In the genomic region with DNA sequence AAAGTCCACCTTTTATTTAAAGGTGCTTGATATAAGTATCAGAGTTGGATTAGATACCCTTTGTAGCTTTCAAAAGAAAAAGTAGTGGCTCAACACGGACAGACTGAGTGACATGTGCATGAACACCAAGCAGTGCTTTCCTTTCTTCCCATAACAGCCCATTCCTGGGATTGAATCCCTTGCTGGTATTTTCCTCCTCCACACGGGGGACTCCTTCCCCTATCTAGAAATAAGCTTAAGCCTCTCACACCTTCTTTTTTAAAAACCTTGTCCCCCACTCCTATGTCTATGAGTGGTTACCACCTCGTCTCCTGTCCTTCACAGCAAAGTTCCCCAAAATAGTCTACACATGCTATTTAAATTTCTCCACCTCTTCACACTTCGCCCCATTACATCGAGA, we compare ENCODE assay signal across 10 cellular contexts. TPM values are rescaled to one million over a fixed set of nuclear protein-coding genes. Genes with fewer than 3 reads are reported as not detected.
DNase-seq lines count a peak whose midpoint lies in the region; ATAC-seq and TF ChIP-seq lines count a peak whose summit lies in the region.
"Had no signal": no experiment of that assay in that cellular context is flagged by ENCODE, and none has a peak within 500 bp of the region (broad histone marks: within the 10 kb centered on the region; RNA-seq: fewer than 3 reads in every experiment).

No MANE protein-coding gene starts in this region.

- H3K27me3 ChIP-seq in CD8-positive, alpha-beta T cell (ENCODE audit: insufficient read depth, low read length), result no peaks in the 10 kb centered on the region

- no peak for DNase-seq in CD8-positive, alpha-beta T cell
- DNase-seq in NB4 (ENCODE audit: low read depth) (peak; percentile 9), choroid plexus epithelial cell (ENCODE audit: low read depth) (peak; percentile 27), DMS79 treated with DMSO at 0.1 percent for 48 hours (lab: John Stamatoyannopoulos, UW) (no peak), HUDEP-2 (lab: John Stamatoyannopoulos, UW; ENCODE audit: unreplicated experiment in 76 of 76) (no peak)
- DNase-seq: SHP77 had no signal

- H3K27me3 Mint-ChIP-seq in CD8-positive, alpha-beta T cell (ENCODE audit: low read depth), result no peaks in the 10 kb centered on the region

- no peak overlapping the region for H3K4me3 Mint-ChIP-seq in CD8-positive, alpha-beta T cell

- intact Hi-C loops in CD8-positive, alpha-beta T cell (cut with DNase I, micrococcal nuclease), result no loop called here

- H3K9me3 ChIP-seq in CD8-positive, alpha-beta T cell (ENCODE audit: low read length), result no peaks in the 10 kb centered on the region
- no peaks in the 10 kb centered on the region for H3K9me3 ChIP-seq in mesodermal cell (ENCODE audit: control insufficient read depth, low read length)

- H3K4me1 Mint-ChIP-seq in CD8-positive, alpha-beta T cell (ENCODE audit: low read depth), result peaks cover 26% of the 10 kb centered on the region

- no peak overlapping the region for H3K4me3 ChIP-seq in CD8-positive, alpha-beta T cell (ENCODE audit: low read depth, low read length)
- H3K4me3 ChIP-seq in NB4 (ENCODE audit: low read depth, low read length) (no peak overlapping the region), choroid plexus epithelial cell (ENCODE audit: low read depth, low read length) (no peak overlapping the region), mesodermal cell (ENCODE audit: extremely low read depth, insufficient read depth, low read length, poor library complexity, severe bottlenecking) (no peak overlapping the region)

- H3K36me3 Mint-ChIP-seq in CD8-positive, alpha-beta T cell, result peaks cover 25% of the 10 kb centered on the region

- H3K27ac ChIP-seq in CD8-positive, alpha-beta T cell (ENCODE audit: low read depth, low read length), result no peak overlapping the region
- H3K27ac ChIP-seq in mesodermal cell (ENCODE audit: low read depth, low read length, severe bottlenecking), result peak overlapping the region; percentile 16

- TF ChIP-seq POLR2A in NB4 (IDR thresholded peaks at IDR 0.05; ENCODE audit: extremely low read depth, insufficient read length), result no peak

- CTCF ChIA-PET in CD8-positive, alpha-beta T cell (lab: Charles Lee), result no interaction called here

- H3K9me3 Mint-ChIP-seq in CD8-positive, alpha-beta T cell, result no peaks in the 10 kb centered on the region
- H3K9me3 Mint-ChIP-seq: activated T-helper 2 cell treated with anti-CD3 and anti-CD28 coated beads, Interferon-gamma antibody, Interleukin-2, Interleukin-4, amounts not matched to agents 10 μg/mL and 5 μg/mL and 100 μg/mL, durations not matched to agents 14 hours and 24 hours and 36 hours had no signal

- POLR2A ChIA-PET in CD8-positive, alpha-beta T cell (lab: Charles Lee), result interaction anchor here (1.8 kb wide), 1 partner anchor 59 kb away, joined by 4 read pairs; a partner anchor contains a TSS

- 50 to 100% methylated on average over 2 of the region's 5 CpGs for WGBS in mesodermal cell (ENCODE audit: insufficient coverage in 2 of 2), 2 experiments

- no peak for TF ChIP-seq CTCF in CD8-positive, alpha-beta T cell (IDR thresholded peaks at IDR 0.05)
- no peak for TF ChIP-seq CTCF in NB4 (IDR thresholded peaks at IDR 0.05; ENCODE audit: low read depth, low read length)
- peak; percentile 43 for TF ChIP-seq CTCF in choroid plexus epithelial cell (conservative IDR thresholded peaks at IDR 0.05; ENCODE audit: low read depth, low read length)

- no peaks in the 10 kb centered on the region for H3K36me3 ChIP-seq in CD8-positive, alpha-beta T cell (ENCODE audit: insufficient read depth, low read length)
- H3K36me3 ChIP-seq in mesodermal cell (ENCODE audit: control insufficient read depth, insufficient read depth, low read length), result peaks cover 28% of the 10 kb centered on the region

- no peaks in the 10 kb centered on the region for H3K4me1 ChIP-seq in CD8-positive, alpha-beta T cell (ENCODE audit: insufficient read depth, low read length)
- H3K4me1 ChIP-seq in mesodermal cell (ENCODE audit: control insufficient read depth, insufficient read depth, low read length, poor library complexity, severe bottlenecking), result peaks cover 2% of the 10 kb centered on the region

- no peak for ATAC-seq in CD8-positive, alpha-beta T cell
- ATAC-seq in GM18520 (IDR thresholded peaks at IDR 0.05; ENCODE audit: unreplicated experiment) (no peak), HG02840 (IDR thresholded peaks at IDR 0.05; ENCODE audit: low FRiP score, unreplicated experiment) (no peak)

- H3K27ac Mint-ChIP-seq in CD8-positive, alpha-beta T cell, result peak overlapping the region; percentile 14
- H3K27ac Mint-ChIP-seq: activated T-helper 2 cell treated with anti-CD3 and anti-CD28 coated beads, Interferon-gamma antibody, Interleukin-2, Interleukin-4, amounts not matched to agents 10 μg/mL and 5 μg/mL and 100 μg/mL, durations not matched to agents 14 hours and 24 hours and 36 hours had no signal

RNA-seq across cellular contexts. Expression of a gene that starts 5.1 kb away (rescaled TPM):
- total RNA-seq in CD8-positive, alpha-beta T cell, result 10 to 100 TPM; 10.9 to 14.1 TPM
- 133 TPM for polyA plus RNA-seq in mesodermal cell (2013, experiment 1 of 2)
- polyA plus RNA-seq in mesodermal cell (2013, experiment 2 of 2), result 145 TPM

RNA-seq across cellular contexts. Expression of a gene that starts 59.3 kb away (rescaled TPM):
- total RNA-seq in CD8-positive, alpha-beta T cell, result 10 to 100 TPM; 21.1 to 21.2 TPM
- polyA plus RNA-seq in mesodermal cell (2013, experiment 1 of 2), result 10.6 TPM
- polyA plus RNA-seq in mesodermal cell (2013, experiment 2 of 2), result 8.5 TPM

Comparison
In these comparisons a context has a peak if more than half of its experiments do, and no peak if none do; other contexts are left out.
1. DNase-seq: peak in NB4 (single experiment) and choroid plexus epithelial cell (single experiment); none in CD8-positive, alpha-beta T cell (0 of 7), DMS79 treated with DMSO at 0.1 percent for 48 hours (single experiment) and HUDEP-2 (0 of 76).